In genomic region chr19:48479686-48480085, GRCh38 we compare ENCODE assay signal across 9 cellular contexts. TPM values are rescaled to one million over a fixed set of nuclear protein-coding genes. Genes with fewer than 3 reads are reported as not detected.
DNase-seq lines count a peak whose midpoint lies in the region; ATAC-seq and TF ChIP-seq lines count a peak whose summit lies in the region.
"Had no signal": no experiment of that assay in that cellular context is flagged by ENCODE, and none has a peak within 500 bp of the region (broad histone marks: within the 10 kb centered on the region; RNA-seq: fewer than 3 reads in every experiment).

No MANE protein-coding gene starts in this region.

- no peaks in the 10 kb centered on the region for H3K9me3 ChIP-seq in CD4-positive, CD25-positive, alpha-beta regulatory T cell (ENCODE audit: control insufficient read depth in 2 of 2, low read length in 2 of 2)
- no peaks in the 10 kb centered on the region for H3K9me3 ChIP-seq in T-helper 17 cell (ENCODE audit: control insufficient read depth, low read length, poor library complexity, severe bottlenecking)
- H3K9me3 ChIP-seq in ovary: no peaks in the 10 kb centered on the region

- H3K4me1 Mint-ChIP-seq in CD4-positive, CD25-positive, alpha-beta regulatory T cell: peaks cover 0 to 29% (median 10%) of the 10 kb centered on the region in 4 donors
- peaks cover 21% of the 10 kb centered on the region for H3K4me1 Mint-ChIP-seq in T-helper 17 cell

- peaks cover 9% of the 10 kb centered on the region for H3K36me3 ChIP-seq in CD4-positive, CD25-positive, alpha-beta regulatory T cell (ENCODE audit: control insufficient read depth, insufficient read depth, low read length)
- H3K36me3 ChIP-seq in ovary: no peaks in the 10 kb centered on the region

- H3K36me3 Mint-ChIP-seq in CD4-positive, CD25-positive, alpha-beta regulatory T cell: peaks cover 3% of the 10 kb centered on the region
- H3K36me3 Mint-ChIP-seq in T-helper 17 cell (ENCODE audit: low read depth): peaks cover 4% of the 10 kb centered on the region

- H3K27me3 Mint-ChIP-seq in CD4-positive, CD25-positive, alpha-beta regulatory T cell: no peaks in the 10 kb centered on the region
- no peaks in the 10 kb centered on the region for H3K27me3 Mint-ChIP-seq in T-helper 17 cell

- H3K9me3 Mint-ChIP-seq in CD4-positive, CD25-positive, alpha-beta regulatory T cell: peaks cover 0 to 1% (median 0%) of the 10 kb centered on the region in 7 donors

- H3K27me3 ChIP-seq in CD4-positive, CD25-positive, alpha-beta regulatory T cell (ENCODE audit: control insufficient read depth, insufficient read depth, low read length): no peaks in the 10 kb centered on the region
- no peaks in the 10 kb centered on the region for H3K27me3 ChIP-seq in ovary

- DNase-seq in CD4-positive, CD25-positive, alpha-beta regulatory T cell: peak in 1 of 3 donors; percentile 12
- DNase-seq in T-helper 17 cell (no peak), fibroblast of peridontal ligament (ENCODE audit: extremely low read depth) (peak; percentile 9), ovary (no peak), 8988T (no peak), GF-D8 (lab: John Stamatoyannopoulos, UW) (no peak), GM20000 (ENCODE audit: low spot score) (no peak), NCI-H1417 treated with DMSO at 0.1 percent for 48 hours (lab: John Stamatoyannopoulos, UW) (no peak)

- no peak for TF ChIP-seq POLR2A in ovary (IDR thresholded peaks at IDR 0.05)

- H3K4me1 ChIP-seq in CD4-positive, CD25-positive, alpha-beta regulatory T cell (ENCODE audit: control insufficient read depth, insufficient read depth, low read length, poor library complexity, severe bottlenecking): peaks cover 11% of the 10 kb centered on the region
- peaks cover 9% of the 10 kb centered on the region for H3K4me1 ChIP-seq in ovary (ENCODE audit: insufficient read depth)

- WGBS in ovary, 3 donors: 59 to 70% (median 64%) methylated on average over 7 of the region's 7 CpGs

- peak overlapping the region; percentile 60 for H3K27ac ChIP-seq in CD4-positive, CD25-positive, alpha-beta regulatory T cell (ENCODE audit: insufficient read depth, low read length, poor library complexity, severe bottlenecking)
- H3K27ac ChIP-seq in ovary: peak overlapping the region; percentile 86 to 96

- H3K27ac Mint-ChIP-seq in CD4-positive, CD25-positive, alpha-beta regulatory T cell: peak overlapping the region in 2 of 3 donors; percentile 70 to 83
- H3K27ac Mint-ChIP-seq in T-helper 17 cell: peak overlapping the region; percentile 88

- TF ChIP-seq CTCF in ovary (IDR thresholded peaks at IDR 0.05) (no peak), GM20000 (IDR thresholded peaks at IDR 0.05; ENCODE audit: extremely low read depth, missing control alignments) (no peak)

- H3K4me3 ChIP-seq in CD4-positive, CD25-positive, alpha-beta regulatory T cell (ENCODE audit: low read depth, low read length): no peak overlapping the region
- no peak overlapping the region for H3K4me3 ChIP-seq in ovary

- peak overlapping the region; percentile 79 to 87 (median 84) for H3K4me3 Mint-ChIP-seq in CD4-positive, CD25-positive, alpha-beta regulatory T cell
- H3K4me3 Mint-ChIP-seq in T-helper 17 cell: peak overlapping the region; percentile 91

- TF ChIP-seq EP300 in ovary (IDR thresholded peaks at IDR 0.05): no peak

- intact Hi-C loops in ovary (cut with DNase I): loop anchor here in 1 of 4 donors (10.0 kb wide), 1 partner anchor 135 kb away; the partner anchor contains the start of genes FAM83E, RPL18 and SPHK2

- ATAC-seq in CD4-positive, CD25-positive, alpha-beta regulatory T cell (ENCODE audit: low read depth in 2 of 2): peak in 1 of 2 donors; percentile 4
- ATAC-seq in T-helper 17 cell: no peak
- ATAC-seq: HCT116 had no signal

RNA-seq across cellular contexts. Expression of gene CYTH2, which starts 10.5 kb away (rescaled TPM):
- 46.7 TPM for total RNA-seq in CD4-positive, CD25-positive, alpha-beta regulatory T cell
- polyA plus RNA-seq in CD4-positive, CD25-positive, alpha-beta regulatory T cell: 10 to 100 TPM; 24.2 to 35.0 (median 30.2) TPM
- total RNA-seq in T-helper 17 cell (10 to 100 TPM; 42.3 to 53.4 TPM), ovary (10 to 100 TPM; 38.5 to 66.5 (median 49.4) TPM)
- 10 to 100 TPM; 27.6 to 58.2 TPM for polyA plus RNA-seq in ovary

RNA-seq across cellular contexts. Expression of gene KCNJ14, which starts 24.3 kb away (rescaled TPM):
- 2.2 TPM for total RNA-seq in CD4-positive, CD25-positive, alpha-beta regulatory T cell
- under 1 TPM in 3 of 4 donors, not detected in 1; 0.03 to 0.28 (median 0.18) TPM for polyA plus RNA-seq in CD4-positive, CD25-positive, alpha-beta regulatory T cell
- total RNA-seq in T-helper 17 cell (1 to 10 TPM; 1.7 to 2.5 TPM), ovary (1 to 10 TPM in 5 of 7 donors, under 1 TPM in 2; 0.48 to 2.2 (median 1.4) TPM)
- under 1 TPM; 0.56 to 0.63 TPM for polyA plus RNA-seq in ovary

RNA-seq across cellular contexts. Expression of gene LMTK3, which starts 31.9 kb away (rescaled TPM):
- 6.3 TPM for total RNA-seq in CD4-positive, CD25-positive, alpha-beta regulatory T cell
- polyA plus RNA-seq in CD4-positive, CD25-positive, alpha-beta regulatory T cell: not detected
- total RNA-seq in T-helper 17 cell (10 to 100 TPM; 11.5 to 18.4 TPM), ovary (1 to 10 TPM in 1 of 7 donors, under 1 TPM in 6; 0.38 to 2.5 (median 0.50) TPM)
- polyA plus RNA-seq in ovary: under 1 TPM in 1 of 2 donors, not detected in 1; 0.27 TPM

RNA-seq across cellular contexts. Expression of gene GRWD1, which starts 33.9 kb away (rescaled TPM):
- 29.0 TPM for total RNA-seq in CD4-positive, CD25-positive, alpha-beta regulatory T cell
- polyA plus RNA-seq in CD4-positive, CD25-positive, alpha-beta regulatory T cell: 10 to 100 TPM; 33.9 to 52.9 (median 43.1) TPM
- total RNA-seq in T-helper 17 cell (10 to 100 TPM; 32.5 TPM), ovary (10 to 100 TPM; 16.5 to 41.9 (median 32.5) TPM)
- polyA plus RNA-seq in ovary: 10 to 100 TPM in 1 of 2 donors, 1 to 10 TPM in 1; 9.5 to 14.8 TPM
